Comparison of ENCODE assay signal across 21 cellular contexts in genomic region chr9:106075991-106076390, GRCh38.
A peak's percentile ranks its signal among the peaks of the same experiment; 100 is the strongest.
DNase-seq lines count a peak whose midpoint lies in the region; ATAC-seq lines count a peak whose summit lies in the region.
"Had no signal": no experiment of that assay in that cellular context is flagged by ENCODE, and none has a peak within 500 bp of the region (broad histone marks: within the 10 kb centered on the region; RNA-seq: fewer than 3 reads in every experiment).

No MANE protein-coding gene starts in this region.

- H3K4me3 Mint-ChIP-seq in stimulated activated effector memory CD8-positive, alpha-beta T cell treated with anti-CD3 and anti-CD28 coated beads, Interleukin-12 subunit alpha, Interleukin-12 subunit beta, amount 100 ng/mL, for 72 hours = no peak overlapping the region
- H3K4me3 Mint-ChIP-seq: activated CD4-positive, alpha-beta T cell treated with anti-CD3 and anti-CD28 coated beads for 36 hours; B cell; memory B cell had no signal

- H3K36me3 Mint-ChIP-seq in stimulated activated effector memory CD8-positive, alpha-beta T cell treated with anti-CD3 and anti-CD28 coated beads, Interleukin-12 subunit alpha, Interleukin-12 subunit beta, amount 100 ng/mL, for 72 hours = no peaks in the 10 kb centered on the region
- H3K36me3 Mint-ChIP-seq: memory B cell had no signal

- no peaks in the 10 kb centered on the region for H3K27me3 ChIP-seq in SJSA1 (replicated peaks)
- H3K27me3 ChIP-seq: neutrophil, stomach had no signal

- no peaks in the 10 kb centered on the region for H3K4me1 Mint-ChIP-seq in stimulated activated effector memory CD8-positive, alpha-beta T cell treated with anti-CD3 and anti-CD28 coated beads, Interleukin-12 subunit alpha, Interleukin-12 subunit beta, amount 100 ng/mL, for 72 hours
- H3K4me1 Mint-ChIP-seq: activated CD4-positive, alpha-beta T cell treated with anti-CD3 and anti-CD28 coated beads for 36 hours; B cell; memory B cell had no signal

- ATAC-seq in GM19324 (IDR thresholded peaks at IDR 0.05; ENCODE audit: low FRiP score, unreplicated experiment) = no peak
- no peak for ATAC-seq in stimulated activated effector memory CD8-positive, alpha-beta T cell treated with anti-CD3 and anti-CD28 coated beads, Interleukin-12 subunit alpha, Interleukin-12 subunit beta, amount 100 ng/mL, for 72 hours
- ATAC-seq in HG02642 (IDR thresholded peaks at IDR 0.05; ENCODE audit: poor library complexity, unreplicated experiment) = no peak
- ATAC-seq: activated CD4-positive, alpha-beta T cell treated with anti-CD3 and anti-CD28 coated beads for 36 hours; esophagus mucosa had no signal

- H3K4me3 ChIP-seq in SJSA1 = no peak overlapping the region
- H3K4me3 ChIP-seq: stomach had no signal

- H3K27ac ChIP-seq in SJSA1 (peak overlapping the region; percentile 64), epithelial cell of prostate (peak overlapping the region; percentile 77)
- H3K27ac ChIP-seq: neutrophil, stomach had no signal

- peak; percentile 54 for DNase-seq in ELR (ENCODE audit: low read depth)
- DNase-seq in SJSA1 (ENCODE audit: low read depth in 1 of 2, low spot score in 2 of 2) = peak; percentile 73 to 83
- peak; percentile 67 for DNase-seq in epithelial cell of prostate (ENCODE audit: low read depth, low spot score)
- DNase-seq in non-pigmented ciliary epithelial cell (ENCODE audit: low read depth) = peak; percentile 44
- no peak for DNase-seq in NCI-H446 treated with DMSO at 0.1 percent for 48 hours (lab: John Stamatoyannopoulos, UW)
- no peak for DNase-seq in stimulated activated effector memory CD8-positive, alpha-beta T cell treated with anti-CD3 and anti-CD28 coated beads, Interleukin-12 subunit alpha, Interleukin-12 subunit beta, amount 100 ng/mL, for 72 hours (ENCODE audit: low spot score in 2 of 2)
- DNase-seq: activated CD4-positive, alpha-beta T cell treated with anti-CD3 and anti-CD28 coated beads for 36 hours; activated naive CD4-positive, alpha-beta T cell treated with anti-CD3 and anti-CD28 coated beads, Interleukin-2, amount 50 U/mL, for 16 hours; cerebellar nuclear complex; HCEC 1CT; Kasumi-1; NCI-H187 treated with DMSO at 0.1 percent for 48 hours; NCI-H69; stomach; T-helper 1 cell had no signal

- peaks cover 35% of the 10 kb centered on the region for H3K4me1 ChIP-seq in SJSA1 (replicated peaks)
- H3K4me1 ChIP-seq: stomach had no signal

- no peaks in the 10 kb centered on the region for H3K9me3 ChIP-seq in SJSA1 (replicated peaks)
- H3K9me3 ChIP-seq: neutrophil, stomach had no signal

- H3K27ac Mint-ChIP-seq in stimulated activated effector memory CD8-positive, alpha-beta T cell treated with anti-CD3 and anti-CD28 coated beads, Interleukin-12 subunit alpha, Interleukin-12 subunit beta, amount 100 ng/mL, for 72 hours = no peak overlapping the region
- H3K27ac Mint-ChIP-seq: activated CD4-positive, alpha-beta T cell treated with anti-CD3 and anti-CD28 coated beads for 36 hours; B cell; memory B cell had no signal

- H3K9me3 Mint-ChIP-seq in stimulated activated effector memory CD8-positive, alpha-beta T cell treated with anti-CD3 and anti-CD28 coated beads, Interleukin-12 subunit alpha, Interleukin-12 subunit beta, amount 100 ng/mL, for 72 hours = peaks cover 7% of the 10 kb centered on the region
- H3K9me3 Mint-ChIP-seq: memory B cell had no signal

- no peaks in the 10 kb centered on the region for H3K36me3 ChIP-seq in SJSA1
- H3K36me3 ChIP-seq: neutrophil, stomach had no signal

Comparison
In these comparisons a context has a peak if more than half of its experiments do, and no peak if none do; other contexts are left out.
1. DNase-seq: peak in ELR (single experiment), SJSA1 (2 of 2), epithelial cell of prostate (single experiment) and non-pigmented ciliary epithelial cell (single experiment); none in NCI-H446 treated with DMSO at 0.1 percent for 48 hours (single experiment) and stimulated activated effector memory CD8-positive, alpha-beta T cell treated with anti-CD3 and anti-CD28 coated beads, Interleukin-12 subunit alpha, Interleukin-12 subunit beta, amount 100 ng/mL, for 72 hours (0 of 2).